ENCODE assay signal across 25 cellular contexts in genomic region chr15:93203036-93203435, GRCh38.
"Had no signal": no experiment of that assay in that cellular context is flagged by ENCODE, and none has a peak within 500 bp of the region (broad histone marks: within the 10 kb centered on the region; RNA-seq: fewer than 3 reads in every experiment).

No MANE protein-coding gene starts in this region.

- H3K9me3 ChIP-seq: colonic mucosa, pancreas, right lobe of liver, testis had no signal

- ATAC-seq: left cardiac atrium; left lung; naive thymus-derived CD4-positive, alpha-beta T cell; pancreas; right lobe of liver had no signal

- H3K4me3 Mint-ChIP-seq: central memory CD8-positive, alpha-beta T cell; dendritic cell treated with granulocyte-macrophage colony-stimulating factor and Interleukin-4, amounts not matched to agents 40 ng/mL and 50 ng/mL, for 4 days; naive thymus-derived CD4-positive, alpha-beta T cell; nephron had no signal

- H3K4me1 Mint-ChIP-seq: central memory CD8-positive, alpha-beta T cell; naive thymus-derived CD4-positive, alpha-beta T cell had no signal

- H3K27me3 ChIP-seq: colonic mucosa, pancreas, right lobe of liver, stomach, testis, tibial nerve, upper lobe of left lung, uterus had no signal

- H3K4me1 ChIP-seq: colonic mucosa, esophagus squamous epithelium, left lung, pancreas, right lobe of liver, stomach, upper lobe of left lung, uterus had no signal

- DNase-seq: colonic mucosa; effector CD8-positive, alpha-beta T cell; esophagus squamous epithelium; foreskin melanocyte; hypothalamus; left cardiac atrium; left lung; mesenchymal stem cell; midbrain; naive thymus-derived CD4-positive, alpha-beta T cell; occipital lobe; pancreas; right lobe of liver; small intestine; stimulated activated CD4-positive, alpha-beta T cell treated with anti-CD3 and anti-CD28 coated beads, Interleukin-15, amount 100 ng/mL, for 24 hours; stimulated activated CD4-positive, alpha-beta T cell treated with anti-CD3 and anti-CD28 coated beads, Interleukin-2, amount 100 ng/mL, for 48 hours; stimulated activated naive CD4-positive, alpha-beta T cell treated with Interleukin-2 at 50 U/mL for 16 hours; stomach; testis; upper lobe of left lung; uterus had no signal

- H3K36me3 ChIP-seq: colonic mucosa, esophagus squamous epithelium, left lung, pancreas, right lobe of liver, stomach, tibial nerve, upper lobe of left lung, uterus had no signal

- H3K27ac ChIP-seq: colonic mucosa, esophagus squamous epithelium, left lung, pancreas, right lobe of liver, stomach, testis, tibial nerve, upper lobe of left lung, uterus had no signal

- H3K4me3 ChIP-seq: colonic mucosa, esophagus squamous epithelium, left lung, pancreas, right lobe of liver, stomach, testis, tibial nerve, upper lobe of left lung, uterus had no signal

- H3K27ac Mint-ChIP-seq: dendritic cell treated with granulocyte-macrophage colony-stimulating factor and Interleukin-4, amounts not matched to agents 40 ng/mL and 50 ng/mL, for 4 days; nephron had no signal
